Comparison of ENCODE assay signal across 8 cellular contexts in genomic region chr3:4986611-4987373, GRCh38. TPM values are rescaled to one million over a fixed set of nuclear protein-coding genes. Genes with fewer than 3 reads are reported as not detected.
DNase-seq lines count a peak whose midpoint lies in the region; ATAC-seq and TF ChIP-seq lines count a peak whose summit lies in the region.

No MANE protein-coding gene starts in this region.

- H3K4me3 ChIP-seq in HAP-1: peak overlapping the region; percentile 27
- H3K4me3 ChIP-seq in MG63: peak overlapping the region; percentile 25
- H3K4me3 ChIP-seq in SU-DHL-6 (ENCODE audit: insufficient read depth, low read length, poor library complexity, severe bottlenecking): peak overlapping the region; percentile 42
- H3K4me3 ChIP-seq in heart right ventricle: peak overlapping the region in 9 of 10 donors; percentile 22 to 98 (median 73)
- peak overlapping the region; percentile 34 for H3K4me3 ChIP-seq in urinary bladder (ENCODE audit: low read depth, low read length)

- peak overlapping the region; percentile 33; the same call in 1 of the 2 replicates for H3K9ac ChIP-seq in SU-DHL-6 (ENCODE audit: low read length)

- ATAC-seq in heart right ventricle: peak; percentile 85 to 95 (median 90)

- POLR2A ChIA-PET in GM10248 (lab: Yijun Ruan, JAX): interaction anchor here (0.6 to 2.1 kb wide), 7 partner anchors 8 to 237 kb away, joined by 3 to 10 read pairs (median 4); no protein-coding TSS in a partner anchor

- H3K27me3 ChIP-seq in HAP-1 (ENCODE audit: low read depth) (no peaks in the 10 kb centered on the region), MG63 (no peaks in the 10 kb centered on the region), SU-DHL-6 (ENCODE audit: low read length) (no peaks in the 10 kb centered on the region), heart right ventricle (no peaks in the 10 kb centered on the region)

- peaks cover 20% of the 10 kb centered on the region; the same call in 1 of the 2 replicates for H3F3A ChIP-seq in SU-DHL-6 (ENCODE audit: insufficient read depth)

- H3K9me2 ChIP-seq in SU-DHL-6 (replicated peaks; ENCODE audit: insufficient read depth, low read length): no peaks in the 10 kb centered on the region

- in situ Hi-C loops in HAP-1 (cut with MboI; ENCODE audit: low sequenced_read_pairs): loop anchor here (25.0 kb wide), 1 partner anchor 674 kb away; the partner anchor contains the start of gene SETMAR

- CTCF ChIA-PET in GM10248 (lab: Yijun Ruan, JAX): interaction anchor here (0.9 to 6.3 kb wide), 11 partner anchors 8 to 276 kb away, joined by 3 to 40 read pairs (median 4); no protein-coding TSS in a partner anchor

- H3K9me3 ChIP-seq in HAP-1: no peaks in the 10 kb centered on the region
- H3K9me3 ChIP-seq in MG63: no peaks in the 10 kb centered on the region
- no peaks in the 10 kb centered on the region for H3K9me3 ChIP-seq in SU-DHL-6 (ENCODE audit: insufficient read depth, low read length)
- no peaks in the 10 kb centered on the region for H3K9me3 ChIP-seq in heart right ventricle

- peaks cover 19% of the 10 kb centered on the region for H3K36me3 ChIP-seq in HAP-1 (replicated peaks)
- H3K36me3 ChIP-seq in MG63: peaks cover 9% of the 10 kb centered on the region
- peaks cover 9% of the 10 kb centered on the region for H3K36me3 ChIP-seq in SU-DHL-6 (ENCODE audit: low read length)
- peaks cover 0 to 41% (median 17%) of the 10 kb centered on the region in 9 donors for H3K36me3 ChIP-seq in heart right ventricle
- no peaks in the 10 kb centered on the region for H3K36me3 ChIP-seq in urinary bladder (ENCODE audit: insufficient read depth)

- peak overlapping the region; percentile 65 for H2AFZ ChIP-seq in SU-DHL-6 (ENCODE audit: low read depth, low read length, severe bottlenecking)

- 1% methylated on average over 44 to 50 of the region's 50 CpGs for WGBS in heart right ventricle, 2 donors
- 2% methylated on average over 50 of the region's 50 CpGs for WGBS in urinary bladder

- peak overlapping the region; percentile 58 for H3K4me2 ChIP-seq in SU-DHL-6 (ENCODE audit: low read depth, low read length, poor library complexity, severe bottlenecking)

- no peaks in the 10 kb centered on the region for H4K20me1 ChIP-seq in SU-DHL-6 (ENCODE audit: low read depth, low read length)

- DNase-seq in GM10248 (ENCODE audit: extremely low spot score) (peak; percentile 80), HAP-1 (ENCODE audit: low spot score in 2 of 2) (peak; percentile 87 to 93), MG63 (peak; percentile 96), amniotic epithelial cell (ENCODE audit: low read depth) (peak; percentile 98), heart right ventricle (peak; percentile 97 to 98), posterior cingulate gyrus (peak; percentile 54 to 95 (median 70))

- peaks cover 11% of the 10 kb centered on the region; the same call in 1 of the 2 replicates for H3K4me1 ChIP-seq in HAP-1
- peaks cover 24 to 88% (median 73%) of the 10 kb centered on the region in 9 donors for H3K4me1 ChIP-seq in heart right ventricle
- H3K4me1 ChIP-seq in urinary bladder (ENCODE audit: insufficient read depth): no peaks in the 10 kb centered on the region

- TF ChIP-seq CTCF in GM10248 (IDR thresholded peaks at IDR 0.05; ENCODE audit: control extremely low read depth, extremely low read depth, low read depth, missing control alignments) (no peak), SU-DHL-6 (IDR thresholded peaks at IDR 0.05; ENCODE audit: insufficient read depth, low read length, poor library complexity, severe bottlenecking) (no peak), heart right ventricle (IDR thresholded peaks at IDR 0.05) (peak in 5 of 9 donors; percentile 10 to 35 (median 28))

- H3K27ac ChIP-seq in SU-DHL-6 (ENCODE audit: low read depth, low read length): no peak overlapping the region
- H3K27ac ChIP-seq in heart right ventricle: peak overlapping the region; percentile 92 to 100 (median 100)
- H3K27ac ChIP-seq in urinary bladder (ENCODE audit: low read depth): peak overlapping the region; percentile 97

- intact Hi-C loops in heart right ventricle (cut with DNase I): loop anchor here in 4 of 10 donors (2.0 to 5.0 kb wide), 3 partner anchors 36 to 244 kb away; no protein-coding TSS in a partner anchor
- intact Hi-C loops in posterior cingulate gyrus (cut with DNase I): no loop called here

- H3K79me2 ChIP-seq in SU-DHL-6 (ENCODE audit: insufficient read depth, low read length): no peaks in the 10 kb centered on the region

RNA-seq across cellular contexts. Expression of gene BHLHE40, which starts 7.6 kb away (rescaled TPM):
- total RNA-seq in MG63 (2014; rRNA removed; shearing (Covaris generic); ENCODE audit: low replicate concordance): 2.6 TPM in 2 replicates
- total RNA-seq in heart right ventricle (100 to 1,000 TPM in 1 of 10 donors, 10 to 100 TPM in 9; 14.2 to 209 (median 54.9) TPM), urinary bladder (35.7 TPM)
- polyA plus RNA-seq in heart right ventricle (10 to 100 TPM; 10.0 to 10.7 TPM), urinary bladder (57.4 TPM)

Comparison
In these comparisons a context has a peak if more than half of its experiments do, and no peak if none do; other contexts are left out.
1. CTCF ChIP-seq: peak in heart right ventricle (5 of 9); none in GM10248 (single experiment) and SU-DHL-6 (single experiment).
2. Peak in every context shown above with its lines, with median percentiles within 50 percentile points of each other: DNase-seq and H3K4me3 ChIP-seq.